Comparison of ENCODE assay signal across 27 cellular contexts in genomic region chr3:6362406-6362805, GRCh38.
"Had no signal": no experiment of that assay in that cellular context is flagged by ENCODE, and none has a peak within 500 bp of the region (broad histone marks: within the 10 kb centered on the region; RNA-seq: fewer than 3 reads in every experiment).

No MANE protein-coding gene starts in this region.

- H3K4me3 ChIP-seq: stomach, suprapubic skin, testis, thoracic aorta, thyroid gland, tibial artery, tibial nerve, transverse colon, upper lobe of left lung, upper lobe of right lung, uterus, vagina had no signal

- H3K27ac ChIP-seq: stomach, suprapubic skin, testis, thoracic aorta, thyroid gland, tibial artery, tibial nerve, transverse colon, upper lobe of left lung, upper lobe of right lung, uterus, vagina had no signal

- H3K27me3 ChIP-seq: stomach, suprapubic skin, testis, thyroid gland, tibial artery, tibial nerve, transverse colon, upper lobe of left lung, upper lobe of right lung, uterus, vagina had no signal

- H3K9me3 ChIP-seq: suprapubic skin, testis, thoracic aorta, thyroid gland, tibial artery, transverse colon, upper lobe of left lung, upper lobe of right lung, uterus, vagina had no signal

- DNase-seq: stimulated activated CD4-positive, alpha-beta T cell treated with anti-CD3 and anti-CD28 coated beads, Interleukin-2, amount 100 ng/mL, for 48 hours; stimulated activated CD4-positive, alpha-beta T cell treated with anti-CD3 and anti-CD28 coated beads, Interleukin-4, amount 100 ng/mL, for 1 hour; stimulated activated CD4-positive, alpha-beta T cell treated with anti-CD3 and anti-CD28 coated beads, Interleukin-4, amount 100 ng/mL, for 24 hours; stimulated activated CD4-positive, alpha-beta T cell treated with anti-CD3 and anti-CD28 coated beads, Interleukin-4, amount 100 ng/mL, for 4 hours; stimulated activated CD8-positive, alpha-beta memory T cell treated with anti-CD3 and anti-CD28 coated beads, Interleukin-4, amount 100 ng/mL, for 48 hours; stimulated activated naive B cell treated with anti-CD40 and anti-IgM and Interleukin-4, amounts not matched to agents 10 μg/mL and 1 μg/mL and 100 μg/mL, for 72 hours; stimulated activated naive CD4-positive, alpha-beta T cell; stimulated activated naive CD4-positive, alpha-beta T cell treated with Interleukin-2 at 50 U/mL for 16 hours; stimulated activated naive CD8-positive, alpha-beta T cell treated with anti-CD3 and anti-CD28 coated beads, Interleukin-15, amount 100 ng/mL, for 72 hours; stimulated activated naive CD8-positive, alpha-beta T cell treated with anti-CD3 and anti-CD28 coated beads, Interleukin-15, Interleukin-2, amounts not matched to agents 100 U/mL and 50 U/mL, for 24 hours; stomach; substantia nigra; testis; thyroid gland; tibial artery; transverse colon; trophoblast cell; upper lobe of left lung; upper lobe of right lung; uterus had no signal

- FAIRE-seq: urothelium cell line had no signal

- H3K36me3 ChIP-seq: stomach, suprapubic skin, thoracic aorta, thyroid gland, tibial artery, tibial nerve, transverse colon, upper lobe of left lung, upper lobe of right lung, uterus, vagina had no signal

- ATAC-seq: stimulated activated effector memory CD8-positive, alpha-beta T cell treated with anti-CD3 and anti-CD28 coated beads, Interleukin-12 subunit alpha, Interleukin-12 subunit beta, amount 100 ng/mL, for 72 hours; stimulated activated memory B cell treated with anti-CD40 and anti-IgM and Interleukin-4, amounts not matched to agents 10 μg/mL and 1 μg/mL and 100 μg/mL, for 72 hours; stimulated activated naive B cell treated with anti-CD40 and anti-IgM and Interleukin-4, amounts not matched to agents 10 μg/mL and 1 μg/mL and 100 μg/mL, for 72 hours; stimulated activated naive CD8-positive, alpha-beta T cell treated with anti-CD3 and anti-CD28 coated beads, Interleukin-15, amount 100 ng/mL, for 72 hours; stimulated activated naive CD8-positive, alpha-beta T cell treated with anti-CD3 and anti-CD28 coated beads, Interleukin-15, Interleukin-2, amounts not matched to agents 100 U/mL and 50 U/mL, for 24 hours; upper lobe of right lung had no signal

- H3K4me1 ChIP-seq: stomach, suprapubic skin, testis, thyroid gland, tibial artery, tibial nerve, transverse colon, upper lobe of left lung, upper lobe of right lung, uterus, vagina had no signal
